ENCODE assay signal across 17 cellular contexts in the genomic region with DNA sequence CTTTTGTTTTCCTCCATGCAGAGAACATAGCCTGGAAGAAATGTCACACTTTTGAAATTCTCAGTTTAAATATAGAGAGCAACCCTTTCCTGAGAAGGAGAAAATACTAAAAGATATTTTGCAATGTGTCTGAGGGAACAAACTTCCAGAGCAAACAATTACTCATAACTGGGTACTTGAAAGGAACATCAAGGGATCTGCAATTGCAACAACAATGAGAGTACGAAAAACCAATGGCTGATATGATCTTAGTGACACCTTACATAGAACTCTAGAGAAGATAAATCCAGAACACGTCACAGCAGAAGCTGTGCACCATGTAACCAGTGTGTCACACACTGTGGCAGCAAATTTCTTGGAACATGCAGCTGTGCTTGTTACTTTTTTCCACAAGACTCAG. TPM values are rescaled to one million over a fixed set of nuclear protein-coding genes. Genes with fewer than 3 reads are reported as not detected.
DNase-seq lines count a peak whose midpoint lies in the region; ATAC-seq and TF ChIP-seq lines count a peak whose summit lies in the region.
"Had no signal": no experiment of that assay in that cellular context is flagged by ENCODE, and none has a peak within 500 bp of the region (broad histone marks: within the 10 kb centered on the region; RNA-seq: fewer than 3 reads in every experiment).

No MANE protein-coding gene starts in this region.

- POLR2A ChIA-PET in MCF 10A (lab: Yijun Ruan, JAX) (no interaction called here), PC-3 (lab: Charles Lee; ENCODE audit: unreplicated experiment) (no interaction called here)

- H3K27me3 ChIP-seq in breast epithelium, result peaks cover 0 to 4% of the 10 kb centered on the region in 2 donors
- no peaks in the 10 kb centered on the region for H3K27me3 ChIP-seq in PC-3 (ENCODE audit: low read length)
- H3K27me3 ChIP-seq in H7 (ENCODE audit: control insufficient read depth, insufficient read depth, low read length), result no peaks in the 10 kb centered on the region

- H3K27me3 Mint-ChIP-seq in MCF 10A (ENCODE audit: insufficient read depth, unreplicated experiment), result peaks cover 57% of the 10 kb centered on the region
- H3K27me3 Mint-ChIP-seq: B cell; CD4-positive, alpha-beta T cell had no signal

- H3K36me3 Mint-ChIP-seq in MCF 10A (ENCODE audit: insufficient read depth, unreplicated experiment), result no peaks in the 10 kb centered on the region
- H3K36me3 Mint-ChIP-seq in activated naive CD4-positive, alpha-beta T cell treated with anti-CD3 and anti-CD28 coated beads, Interleukin-2, amount 50 U/mL, for 72 hours, result no peaks in the 10 kb centered on the region

- H3K4me1 ChIP-seq in breast epithelium (no peaks in the 10 kb centered on the region), PC-3 (ENCODE audit: insufficient read depth, low read length) (no peaks in the 10 kb centered on the region)

- no peaks in the 10 kb centered on the region for H3K36me3 ChIP-seq in breast epithelium
- no peaks in the 10 kb centered on the region for H3K36me3 ChIP-seq in PC-3 (ENCODE audit: low read depth, low read length)
- no peaks in the 10 kb centered on the region for H3K36me3 ChIP-seq in H7 (replicated peaks; ENCODE audit: control insufficient read depth, insufficient read depth, low read length)

- CTCF ChIA-PET in MCF 10A (lab: Yijun Ruan, JAX) (interaction anchor here (0.7 kb wide), 1 partner anchor 550 kb away, joined by 3 read pairs; no protein-coding TSS in a partner anchor), PC-3 (lab: Charles Lee) (no interaction called here)

- peak; percentile 51; the same call in 1 of the 2 replicates for ATAC-seq in PC-3
- ATAC-seq in activated naive CD4-positive, alpha-beta T cell treated with anti-CD3 and anti-CD28 coated beads, Interleukin-2, amount 50 U/mL, for 72 hours, result no peak

- no peak for TF ChIP-seq POLR2A in breast epithelium (IDR thresholded peaks at IDR 0.05)

- no peak overlapping the region for H3K27ac Mint-ChIP-seq in MCF 10A (ENCODE audit: low read depth, unreplicated experiment)
- no peak overlapping the region for H3K27ac Mint-ChIP-seq in activated naive CD4-positive, alpha-beta T cell treated with anti-CD3 and anti-CD28 coated beads, Interleukin-2, amount 50 U/mL, for 72 hours
- H3K27ac Mint-ChIP-seq: B cell; CD4-positive, alpha-beta T cell; HFFc6 had no signal

- no peaks in the 10 kb centered on the region for H3K9me2 ChIP-seq in PC-3 (replicated peaks; ENCODE audit: low read length)

- no peaks in the 10 kb centered on the region for H3K9me3 Mint-ChIP-seq in MCF 10A (ENCODE audit: unreplicated experiment)
- H3K9me3 Mint-ChIP-seq in activated naive CD4-positive, alpha-beta T cell treated with anti-CD3 and anti-CD28 coated beads, Interleukin-2, amount 50 U/mL, for 72 hours, result peaks cover 8 to 11% of the 10 kb centered on the region in 2 donors
- H3K9me3 Mint-ChIP-seq: CD4-positive, alpha-beta T cell had no signal

- no peak overlapping the region for H3K9ac ChIP-seq in PC-3 (ENCODE audit: low read length)

- TF ChIP-seq CTCF in MCF 10A (IDR thresholded peaks at IDR 0.05; ENCODE audit: unreplicated experiment) (no peak), breast epithelium (IDR thresholded peaks at IDR 0.05) (no peak), PC-3 (conservative IDR thresholded peaks at IDR 0.05; ENCODE audit: low read depth, low read length) (no peak)

- no peak overlapping the region for H3K4me3 ChIP-seq in breast epithelium
- H3K4me3 ChIP-seq in PC-3 (ENCODE audit: low read length), result no peak overlapping the region
- H3K4me3 ChIP-seq in H7 (ENCODE audit: insufficient read depth, low read depth, low read length), result no peak overlapping the region

- no peaks in the 10 kb centered on the region for H4K20me1 ChIP-seq in PC-3 (ENCODE audit: low read length)

- H2AFZ ChIP-seq in PC-3 (ENCODE audit: low read length), result no peak overlapping the region

- no peak overlapping the region for H3K4me3 Mint-ChIP-seq in MCF 10A (ENCODE audit: unreplicated experiment)
- H3K4me3 Mint-ChIP-seq: B cell; CD4-positive, alpha-beta T cell; HFFc6 had no signal

- no peaks in the 10 kb centered on the region for H3F3A ChIP-seq in PC-3 (ENCODE audit: low read length, unreplicated experiment)

- intact Hi-C loops in MCF 10A (cut with micrococcal nuclease), result no loop called here
- intact Hi-C loops in breast epithelium (cut with DNase I; ENCODE audit: low total_unique reads), result no loop called here
- intact Hi-C loops in PC-3 (cut with micrococcal nuclease), result no loop called here

- H3K4me2 ChIP-seq in PC-3 (ENCODE audit: low read length), result no peak overlapping the region

- H3K9me3 ChIP-seq in breast epithelium (no peaks in the 10 kb centered on the region), PC-3 (ENCODE audit: low read length) (no peaks in the 10 kb centered on the region)

- no TSS peak for BruUV-seq in MCF 10A (replicated peaks; lab: Mats Ljungman, UMichigan)
- no TSS peak for BruUV-seq in PC-3 (replicated peaks; lab: Mats Ljungman, UMichigan)

- no peaks in the 10 kb centered on the region for H3K79me2 ChIP-seq in PC-3 (ENCODE audit: low read length)

- H3K27ac ChIP-seq in breast epithelium (no peak overlapping the region), PC-3 (ENCODE audit: low read length) (no peak overlapping the region)

- DNase-seq in MCF 10A (ENCODE audit: unreplicated experiment) (peak; percentile 26), breast epithelium (ENCODE audit: low spot score in 2 of 2) (no peak), PC-3 (no peak), inferior parietal cortex (ENCODE audit: extremely low spot score) (peak; percentile 37), H7 (no peak)
- no peak for DNase-seq in stimulated activated CD8-positive, alpha-beta memory T cell treated with anti-CD3 and anti-CD28 coated beads, Interleukin-4, amount 100 ng/mL, for 48 hours
- DNase-seq in activated naive CD4-positive, alpha-beta T cell treated with anti-CD3 and anti-CD28 coated beads, Interleukin-2, amount 50 U/mL, for 72 hours (ENCODE audit: low spot score in 2 of 2), result no peak
- DNase-seq: C1 segment of cervical spinal cord; CD4-positive, alpha-beta T cell; DND-41; GF-D8; HCEC 1CT; HFFc6 had no signal

- H3K4me1 Mint-ChIP-seq in MCF 10A (ENCODE audit: insufficient read depth, unreplicated experiment), result no peaks in the 10 kb centered on the region

RNA-seq across cellular contexts. Expression of gene ARPP21, which starts 14.6 kb away (rescaled TPM):
- total RNA-seq in MCF 10A (2022), result not detected in 2 replicates
- total RNA-seq in breast epithelium, result under 1 TPM in 1 of 3 donors, not detected in 2; 0.16 TPM
- not detected in 2 replicates for total RNA-seq in PC-3 (2014; rRNA removed)
- total RNA-seq in H7 (2014; rRNA removed; shearing (Covaris generic)), result not detected in 2 replicates
- not detected for total RNA-seq in activated naive CD4-positive, alpha-beta T cell treated with anti-CD3 and anti-CD28 coated beads, Interleukin-2, amount 50 U/mL, for 72 hours
- total RNA-seq: A172; B cell; CD4-positive, alpha-beta T cell; H1; HFFc6; HT1080 had no signal

Comparison
In these comparisons a context has a peak if more than half of its experiments do, and no peak if none do; other contexts are left out.
1. DNase-seq: peak in MCF 10A (single experiment) and inferior parietal cortex (single experiment); none in breast epithelium (0 of 2), PC-3 (single experiment), H7 (single experiment), stimulated activated CD8-positive, alpha-beta memory T cell treated with anti-CD3 and anti-CD28 coated beads, Interleukin-4, amount 100 ng/mL, for 48 hours (single experiment) and activated naive CD4-positive, alpha-beta T cell treated with anti-CD3 and anti-CD28 coated beads, Interleukin-2, amount 50 U/mL, for 72 hours (0 of 2).